In the genomic region with DNA sequence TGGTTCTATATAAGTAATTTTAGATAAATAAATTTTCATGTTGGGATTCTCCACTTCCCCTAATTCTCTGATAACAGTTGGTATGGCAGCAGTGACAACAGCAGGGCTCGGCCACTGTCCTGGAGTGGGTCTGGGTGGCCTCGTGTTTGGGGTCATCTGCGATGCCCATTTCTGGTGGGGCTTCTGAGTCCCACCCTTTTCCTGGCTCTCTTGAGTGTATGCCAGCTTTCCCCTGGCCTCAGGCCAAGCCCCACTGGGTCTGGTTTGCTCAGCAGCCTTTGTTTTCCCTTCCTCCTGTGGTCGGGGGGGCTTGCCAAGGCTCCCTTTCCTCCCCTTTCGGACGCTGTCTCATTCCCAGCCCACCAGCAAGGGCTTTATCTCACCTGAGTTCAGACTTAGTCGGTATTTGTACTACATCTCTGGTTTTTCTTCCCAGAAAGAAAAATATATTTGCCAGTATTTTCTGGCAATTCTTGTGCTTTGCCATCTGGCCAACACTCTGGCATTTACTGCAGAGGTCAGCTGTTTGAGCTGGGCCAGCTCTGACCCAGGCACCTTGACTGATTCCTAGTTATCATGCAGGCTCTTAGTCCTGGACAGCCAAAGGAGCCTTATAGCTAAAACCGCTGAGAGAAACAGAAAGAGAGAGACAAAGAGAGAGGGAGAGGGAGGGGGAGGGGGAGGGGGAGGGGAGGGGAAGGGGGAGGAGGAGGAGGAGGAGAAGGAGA, we compare ENCODE assay signal across 17 cellular contexts. TPM values are rescaled to one million over a fixed set of nuclear protein-coding genes. Genes with fewer than 3 reads are reported as not detected.
"Had no signal": no experiment of that assay in that cellular context is flagged by ENCODE, and none has a peak within 500 bp of the region (broad histone marks: within the 10 kb centered on the region; RNA-seq: fewer than 3 reads in every experiment).

No MANE protein-coding gene starts in this region.

- ATAC-seq: activated naive CD8-positive, alpha-beta T cell treated with anti-CD3 and anti-CD28 coated beads, Interleukin-2, amount 50 U/mL, for 24 hours; mucosa of descending colon; naive thymus-derived CD8-positive, alpha-beta T cell; stimulated activated memory B cell treated with anti-CD40 and anti-IgM and Interleukin-4, amounts not matched to agents 10 μg/mL and 1 μg/mL and 100 μg/mL, for 72 hours had no signal

- H3K9me3 ChIP-seq: ascending aorta, mucosa of descending colon, right lobe of liver, tibial nerve had no signal

- H3K36me3 ChIP-seq: ascending aorta, right lobe of liver, tibial nerve had no signal

- DNase-seq: activated CD4-positive, alpha-beta memory T cell treated with anti-CD3 and anti-CD28 coated beads for 36 hours; activated CD4-positive, CD25-positive, alpha-beta regulatory T cell treated with anti-CD3 and anti-CD28 coated beads, Interleukin-2, amount 50 U/mL, for 72 hours; activated CD8-positive, alpha-beta memory T cell treated with anti-CD3 and anti-CD28 coated beads, Interleukin-2, amount 50 U/mL, for 4 hours; activated naive CD8-positive, alpha-beta T cell treated with anti-CD3 and anti-CD28 coated beads, Interleukin-2, amount 50 U/mL, for 24 hours; effector CD8-positive, alpha-beta T cell; kidney; mammary epithelial cell; mucosa of descending colon; naive thymus-derived CD8-positive, alpha-beta T cell; nucleus accumbens; stimulated activated CD4-positive, alpha-beta T cell treated with anti-CD3 and anti-CD28 coated beads, Interleukin-1b, Interleukin-23, amount 100 ng/mL, for 48 hours had no signal

- H3K4me1 ChIP-seq: right lobe of liver had no signal

- H3K4me3 ChIP-seq: ascending aorta, hepatocyte, mucosa of descending colon, right lobe of liver, tibial nerve had no signal

- H3K27ac ChIP-seq: ascending aorta, hepatocyte, right lobe of liver, tibial nerve had no signal

- H3K27me3 ChIP-seq: ascending aorta, hepatocyte, right lobe of liver, tibial nerve had no signal

RNA-seq across cellular contexts. Expression of a gene that starts 35.2 kb away (rescaled TPM):
- total RNA-seq: naive thymus-derived CD8-positive, alpha-beta T cell had no signal
- polyA plus RNA-seq: fibroblast of lung had no signal
